34 cellular contexts compared by ENCODE assay signal in genomic region chr13:19661561-19661960, GRCh38.
"Had no signal": no experiment of that assay in that cellular context is flagged by ENCODE, and none has a peak within 500 bp of the region (broad histone marks: within the 10 kb centered on the region; RNA-seq: fewer than 3 reads in every experiment).

No MANE protein-coding gene starts in this region.

- H3K4me1 Mint-ChIP-seq: activated B cell treated with CpG ODN at 0.5 μM for 24 hours; activated naive CD8-positive, alpha-beta T cell treated with anti-CD3 and anti-CD28 coated beads for 36 hours; activated T-helper 17 cell treated with anti-CD3 and anti-CD28 coated beads, Interleukin-2, amount 50 U/mL, for 72 hours had no signal

- H3K4me1 ChIP-seq: adrenal gland, body of pancreas, breast epithelium had no signal

- ATAC-seq: activated naive CD4-positive, alpha-beta T cell treated with anti-CD3 and anti-CD28 coated beads, Interleukin-2, amount 50 U/mL, for 72 hours; activated T-cell treated with anti-CD3 and anti-CD28 coated beads, Interleukin-2, amount 50 U/mL, for 72 hours; activated T-helper 17 cell treated with anti-CD3 and anti-CD28 coated beads, Interleukin-2, amount 50 U/mL, for 72 hours; body of pancreas had no signal

- FAIRE-seq: astrocyte, TTC549 had no signal

- H3K27me3 Mint-ChIP-seq: activated B cell treated with CpG ODN at 0.5 μM for 24 hours; activated CD4-positive, alpha-beta memory T cell treated with anti-CD3 and anti-CD28 coated beads for 36 hours; activated CD4-positive, alpha-beta T cell treated with anti-CD3 and anti-CD28 coated beads, Interleukin-2, amount 10 ng/mL, durations not matched to agents 24 days and 14 days; activated naive CD8-positive, alpha-beta T cell treated with anti-CD3 and anti-CD28 coated beads for 36 hours; activated T-helper 17 cell treated with anti-CD3 and anti-CD28 coated beads, Interleukin-2, amount 50 U/mL, for 72 hours had no signal

- H3K4me3 ChIP-seq: adrenal gland, body of pancreas, breast epithelium had no signal

- H3K4me3 Mint-ChIP-seq: activated B cell treated with CpG ODN at 0.5 μM for 24 hours; activated CD4-positive, alpha-beta memory T cell treated with anti-CD3 and anti-CD28 coated beads for 36 hours; activated CD4-positive, alpha-beta T cell treated with anti-CD3 and anti-CD28 coated beads, Interleukin-2, amount 10 ng/mL, durations not matched to agents 24 days and 14 days; activated naive CD4-positive, alpha-beta T cell treated with anti-CD3 and anti-CD28 coated beads for 36 hours; activated naive CD8-positive, alpha-beta T cell treated with anti-CD3 and anti-CD28 coated beads for 36 hours; activated T-cell treated with anti-CD3 and anti-CD28 coated beads, Interleukin-2, amount 50 U/mL, for 72 hours; activated T-helper 1 cell treated with anti-CD3 and anti-CD28 coated beads, Interleukin-12 subunit alpha, Interleukin-12 subunit beta, Interleukin-2, Interleukin-4 antibody, amounts not matched to agents 30 ng/mL and 10 ng/mL and 1 ng/mL, durations not matched to agents 14 hours and 24 hours and 36 hours; activated T-helper 17 cell treated with anti-CD3 and anti-CD28 coated beads, Interleukin-2, amount 50 U/mL, for 72 hours; T-helper 1 cell treated with Interleukin-12 subunit alpha and Interleukin-12 subunit beta and Interleukin-4 antibody, amounts not matched to agents 30 μg/mL and 1 μg/mL, for 36 hours; T-helper 2 cell treated with Interferon-gamma antibody and Interleukin-4, amounts not matched to agents 5 μg/mL and 100 μg/mL, for 36 hours had no signal

- H3K27me3 ChIP-seq: adrenal gland, body of pancreas, brain microvascular endothelial cell, breast epithelium had no signal

- H3K27ac ChIP-seq: adrenal gland, body of pancreas, brain microvascular endothelial cell, breast epithelium, VCaP had no signal

- H3K9me3 Mint-ChIP-seq: activated B cell treated with CpG ODN at 0.5 μM for 24 hours; activated CD4-positive, alpha-beta memory T cell treated with anti-CD3 and anti-CD28 coated beads for 36 hours; activated naive CD4-positive, alpha-beta T cell treated with anti-CD3 and anti-CD28 coated beads for 36 hours; activated naive CD4-positive, alpha-beta T cell treated with anti-CD3 and anti-CD28 coated beads, Interleukin-2, amount 50 U/mL, for 72 hours; activated T-cell treated with anti-CD3 and anti-CD28 coated beads, Interleukin-2, amount 50 U/mL, for 72 hours; activated T-helper 1 cell treated with anti-CD3 and anti-CD28 coated beads, Interleukin-12 subunit alpha, Interleukin-12 subunit beta, Interleukin-2, Interleukin-4 antibody, amounts not matched to agents 30 ng/mL and 10 ng/mL and 1 ng/mL, durations not matched to agents 14 hours and 24 hours and 36 hours; activated T-helper 17 cell treated with anti-CD3 and anti-CD28 coated beads, Interleukin-2, amount 50 U/mL, for 72 hours; T-helper 1 cell treated with Interleukin-12 subunit alpha and Interleukin-12 subunit beta and Interleukin-4 antibody, amounts not matched to agents 30 μg/mL and 1 μg/mL, for 36 hours; T-helper 2 cell treated with Interferon-gamma antibody and Interleukin-4, amounts not matched to agents 5 μg/mL and 100 μg/mL, for 36 hours had no signal

- DNase-seq: activated B cell treated with CpG ODN at 0.5 μM for 24 hours; activated CD4-positive, alpha-beta memory T cell treated with anti-CD3 and anti-CD28 coated beads for 36 hours; activated CD4-positive, alpha-beta T cell treated with anti-CD3 and anti-CD28 coated beads for 4 hours; activated CD4-positive, alpha-beta T cell treated with anti-CD3 and anti-CD28 coated beads, Interleukin-2, amount 10 ng/mL, durations not matched to agents 24 days and 14 days; activated CD4-positive, alpha-beta T cell treated with anti-CD3 and anti-CD28 coated beads, Interleukin-2, amount 50 U/mL, for 1 hour; activated CD4-positive, alpha-beta T cell treated with anti-CD3 and anti-CD28 coated beads, Interleukin-2, amount 50 U/mL, for 4 hours; activated CD4-positive, CD25-positive, alpha-beta regulatory T cell treated with anti-CD3 and anti-CD28 coated beads, Interleukin-2, amount 50 U/mL, for 72 hours; activated CD8-positive, alpha-beta memory T cell treated with anti-CD3 and anti-CD28 coated beads, Interleukin-2, amount 50 U/mL, for 4 hours; activated effector memory CD4-positive, alpha-beta T cell treated with anti-CD3 and anti-CD28 coated beads, Interleukin-2, amount 50 U/mL, for 16 hours; activated gamma-delta T cell treated with Interleukin-2 at 50 U/mL for 16 hours; activated naive CD4-positive, alpha-beta T cell; activated naive CD4-positive, alpha-beta T cell treated with anti-CD3 and anti-CD28 coated beads for 36 hours; activated naive CD4-positive, alpha-beta T cell treated with anti-CD3 and anti-CD28 coated beads, Interleukin-2, amount 50 U/mL, for 16 hours; activated naive CD8-positive, alpha-beta T cell treated with anti-CD3 and anti-CD28 coated beads for 36 hours; activated T-cell treated with anti-CD3 and anti-CD28 coated beads for 4 hours; activated T-cell treated with anti-CD3 and anti-CD28 coated beads, Interleukin-2, amount 50 U/mL, for 1 hour; activated T-cell treated with anti-CD3 and anti-CD28 coated beads, Interleukin-2, amount 50 U/mL, for 72 hours; adrenal gland; amniotic stem cell; aorta; body of pancreas; brain microvascular endothelial cell; central memory CD4-positive, alpha-beta T cell; T-helper 1 cell; T-helper 9 cell had no signal

- H3K9me3 ChIP-seq: adrenal gland, body of pancreas, breast epithelium had no signal

- H3K27ac Mint-ChIP-seq: activated B cell treated with CpG ODN at 0.5 μM for 24 hours; activated CD4-positive, alpha-beta memory T cell treated with anti-CD3 and anti-CD28 coated beads for 36 hours; activated CD4-positive, alpha-beta T cell treated with anti-CD3 and anti-CD28 coated beads, Interleukin-2, amount 10 ng/mL, durations not matched to agents 24 days and 14 days; activated naive CD4-positive, alpha-beta T cell treated with anti-CD3 and anti-CD28 coated beads for 36 hours; activated naive CD4-positive, alpha-beta T cell treated with anti-CD3 and anti-CD28 coated beads, Interleukin-2, amount 50 U/mL, for 72 hours; activated naive CD8-positive, alpha-beta T cell treated with anti-CD3 and anti-CD28 coated beads for 36 hours; activated T-cell treated with anti-CD3 and anti-CD28 coated beads, Interleukin-2, amount 50 U/mL, for 72 hours; activated T-helper 1 cell treated with anti-CD3 and anti-CD28 coated beads, Interleukin-12 subunit alpha, Interleukin-12 subunit beta, Interleukin-2, Interleukin-4 antibody, amounts not matched to agents 30 ng/mL and 10 ng/mL and 1 ng/mL, durations not matched to agents 14 hours and 24 hours and 36 hours; activated T-helper 17 cell treated with anti-CD3 and anti-CD28 coated beads, Interleukin-2, amount 50 U/mL, for 72 hours; T-helper 1 cell treated with Interleukin-12 subunit alpha and Interleukin-12 subunit beta and Interleukin-4 antibody, amounts not matched to agents 30 μg/mL and 1 μg/mL, for 36 hours; T-helper 2 cell treated with Interferon-gamma antibody and Interleukin-4, amounts not matched to agents 5 μg/mL and 100 μg/mL, for 36 hours had no signal
